ENCODE assay signal across 8 cellular contexts in the genomic region with DNA sequence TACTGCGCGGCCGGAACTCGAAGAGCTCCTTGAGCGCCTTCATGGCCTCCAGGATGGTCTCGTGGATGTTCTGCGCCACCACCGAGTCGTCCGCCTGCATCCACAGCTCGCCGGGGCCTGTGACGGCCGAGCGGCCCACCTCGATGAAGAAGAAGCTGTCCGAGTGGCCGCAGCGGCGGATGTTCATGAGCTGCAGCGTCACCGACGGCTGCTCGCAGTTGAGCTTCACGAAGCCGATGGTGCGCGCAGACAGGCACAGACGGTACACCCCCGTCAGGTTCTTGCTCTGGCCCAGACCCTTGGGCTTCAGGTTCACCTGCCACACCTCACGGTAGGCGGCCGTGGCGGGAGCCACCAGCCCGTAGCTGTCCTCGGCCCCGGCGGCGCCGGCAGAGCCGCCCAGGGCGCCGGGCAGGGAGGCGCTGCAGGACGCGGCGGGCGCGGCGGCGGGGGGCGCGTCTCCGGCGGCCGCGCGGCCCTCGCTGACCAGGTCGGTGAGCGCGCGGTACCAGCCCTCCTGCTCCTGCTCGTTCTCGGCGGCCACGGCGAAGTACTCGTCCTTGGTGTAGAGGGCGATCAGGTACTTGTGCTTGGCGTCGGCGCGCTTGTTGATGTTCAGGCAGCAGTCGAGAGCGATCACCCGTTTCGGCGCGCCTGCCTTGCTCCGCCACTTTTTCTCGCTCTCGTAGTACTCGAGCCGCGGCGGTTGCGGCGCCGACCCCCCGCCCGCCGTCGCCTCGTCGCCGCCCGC. TPM values are rescaled to one million over a fixed set of nuclear protein-coding genes. Genes with fewer than 3 reads are reported as not detected.
DNase-seq lines count a peak whose midpoint lies in the region; TF ChIP-seq lines count a peak whose summit lies in the region.

No MANE protein-coding gene starts in this region.

- H3K4me1 ChIP-seq in mesendoderm (ENCODE audit: control insufficient read depth, low read depth, low read length) (peaks cover 5% of the 10 kb centered on the region), suprapubic skin (peaks cover 45% of the 10 kb centered on the region), HAP-1 (peaks cover 5% of the 10 kb centered on the region)

- H3K9ac ChIP-seq in mesendoderm (ENCODE audit: low read length) = peak overlapping the region; percentile 72

- H3K4me3 ChIP-seq in MG63 (peak overlapping the region; percentile 9; the same call in 1 of the 2 replicates), WERI-Rb-1 (ENCODE audit: low read depth, low read length) (peak overlapping the region; percentile 72), dorsolateral prefrontal cortex (peak overlapping the region; percentile 49 to 92 (median 72)), mesendoderm (ENCODE audit: low read length) (peak overlapping the region; percentile 36), suprapubic skin (peak overlapping the region; percentile 84), HAP-1 (no peak overlapping the region)

- H2BK120ac ChIP-seq in mesendoderm (ENCODE audit: low read depth, low read length) = no peak overlapping the region

- no peak overlapping the region for H2BK5ac ChIP-seq in mesendoderm (ENCODE audit: low read length)

- no peak overlapping the region for H2AK5ac ChIP-seq in mesendoderm (ENCODE audit: low read length)

- TF ChIP-seq EP300 in suprapubic skin (IDR thresholded peaks at IDR 0.05) = no peak

- H3K27ac ChIP-seq in WERI-Rb-1 (peak overlapping the region; percentile 77), dorsolateral prefrontal cortex (peak overlapping the region; percentile 67 to 97 (median 92)), mesendoderm (ENCODE audit: low read depth, low read length) (no peak overlapping the region), suprapubic skin (peak overlapping the region; percentile 91)

- H3K36me3 ChIP-seq in MG63 (no peaks in the 10 kb centered on the region), WERI-Rb-1 (peaks cover 43% of the 10 kb centered on the region), mesendoderm (ENCODE audit: control insufficient read depth, insufficient read depth, low read length) (peaks cover 1% of the 10 kb centered on the region), suprapubic skin (peaks cover 30% of the 10 kb centered on the region), HAP-1 (replicated peaks) (no peaks in the 10 kb centered on the region)

- TF ChIP-seq CTCF in WERI-Rb-1 (IDR thresholded peaks at IDR 0.05; ENCODE audit: low read depth, low read length) = 0 out of 2 replicates have a peak, but pooled peaks have one; percentile 2
- TF ChIP-seq CTCF in dorsolateral prefrontal cortex (IDR thresholded peaks at IDR 0.05 in 54 of 56, conservative IDR thresholded peaks at IDR 0.05 in 2 of 56; ENCODE audit: low read depth in 1 of 56, partially characterized antibody in 56 of 56) = peak in 3 of 56 donors; percentile 6 to 23 (median 9)
- no peak for TF ChIP-seq CTCF in suprapubic skin (IDR thresholded peaks at IDR 0.05)

- no peak overlapping the region for H3K4ac ChIP-seq in mesendoderm (ENCODE audit: low read depth, low read length)

- peak overlapping the region; percentile 31 for H3K18ac ChIP-seq in mesendoderm (ENCODE audit: low read length)

- H3K56ac ChIP-seq in mesendoderm (ENCODE audit: low read length) = peak overlapping the region; percentile 85

- peaks cover 4% of the 10 kb centered on the region for H3K79me1 ChIP-seq in mesendoderm (ENCODE audit: low read length)

- no peak overlapping the region for H4K5ac ChIP-seq in mesendoderm (ENCODE audit: low read length)

- no peak for TF ChIP-seq POLR2A in suprapubic skin (IDR thresholded peaks at IDR 0.05)

- peaks cover 11% of the 10 kb centered on the region for H3K79me2 ChIP-seq in mesendoderm (ENCODE audit: control insufficient read depth, insufficient read depth, low read length)

- peaks cover 29% of the 10 kb centered on the region for H3K27me3 ChIP-seq in MG63
- no peaks in the 10 kb centered on the region for H3K27me3 ChIP-seq in WERI-Rb-1 (ENCODE audit: insufficient read depth, low read depth, severe bottlenecking)
- no peaks in the 10 kb centered on the region for H3K27me3 ChIP-seq in dorsolateral prefrontal cortex
- H3K27me3 ChIP-seq in mesendoderm (ENCODE audit: insufficient read depth, low read length, poor library complexity) = no peaks in the 10 kb centered on the region
- H3K27me3 ChIP-seq in suprapubic skin = no peaks in the 10 kb centered on the region
- peaks cover 26% of the 10 kb centered on the region for H3K27me3 ChIP-seq in HAP-1 (ENCODE audit: low read depth)

- H3K9me3 ChIP-seq in MG63 = no peaks in the 10 kb centered on the region
- no peaks in the 10 kb centered on the region for H3K9me3 ChIP-seq in WERI-Rb-1 (ENCODE audit: severe bottlenecking)
- no peaks in the 10 kb centered on the region for H3K9me3 ChIP-seq in suprapubic skin
- no peaks in the 10 kb centered on the region for H3K9me3 ChIP-seq in HAP-1

- WGBS in mesendoderm (ENCODE audit: extremely low coverage, insufficient coverage, low lambda C conversion rate) = no CpG with 5 or more reads among the region's 98 CpGs
- 2% methylated on average over 17 of the region's 98 CpGs for WGBS in suprapubic skin

- peak overlapping the region; percentile 94 for H3K23ac ChIP-seq in mesendoderm (ENCODE audit: low read length)

- H2BK15ac ChIP-seq in mesendoderm (replicated peaks; ENCODE audit: low read depth) = no peak overlapping the region

- in situ Hi-C loops in HAP-1 (cut with MboI; ENCODE audit: low sequenced_read_pairs) = no loop called here

- intact Hi-C loops in dorsolateral prefrontal cortex (cut with DNase I) = loop anchor here (5.0 to 10.0 kb wide), 4 partner anchors 322 to 1571 kb away; a partner anchor contains a TSS

- DNase-seq in EH (ENCODE audit: low read depth) = peak; percentile 54
- peak; percentile 54 for DNase-seq in MG63
- peak; percentile 78 for DNase-seq in WERI-Rb-1
- DNase-seq in dorsolateral prefrontal cortex = peak in 4 of 10 donors; percentile 37 to 65 (median 53)
- peak; percentile 68 for DNase-seq in mesendoderm
- DNase-seq in suprapubic skin (ENCODE audit: low spot score in 2 of 2) = peak in 1 of 2 donors; percentile 76
- DNase-seq in HAP-1 (ENCODE audit: low spot score in 2 of 2) = no peak
- no peak for DNase-seq in NK-92 treated with Interleukin-12 subunit alpha and Interleukin-12 subunit beta, amount 100 ng/mL, for 24 hours (lab: John Stamatoyannopoulos, UW)

- no peak overlapping the region for H4K8ac ChIP-seq in mesendoderm (ENCODE audit: low read depth, low read length)

- peak overlapping the region; percentile 72 for H3K4me2 ChIP-seq in mesendoderm (ENCODE audit: low read length)

RNA-seq across cellular contexts. Expression of a gene that starts 1.1 kb away (rescaled TPM):
- total RNA-seq in MG63 (2014; rRNA removed; shearing (Covaris generic); ENCODE audit: low replicate concordance) = 0.33 and 0.35 TPM in 2 replicates
- total RNA-seq in dorsolateral prefrontal cortex (100 to 1,000 TPM in 1 of 120 experiments, 10 to 100 TPM in 119; 46.0 to 107 (median 73.1) TPM), suprapubic skin (10 to 100 TPM; 41.1 to 62.5 (median 51.8) TPM)
- polyA plus RNA-seq in mesendoderm (2013, experiment 1 of 2) = 6.1 TPM
- polyA plus RNA-seq in mesendoderm (2013, experiment 2 of 2) = 6.2 TPM

Comparison
In these comparisons a context has a peak if more than half of its experiments do, and no peak if none do; other contexts are left out.
1. DNase-seq: peak in EH (single experiment), MG63 (single experiment), WERI-Rb-1 (single experiment) and mesendoderm (single experiment); none in HAP-1 (0 of 2) and NK-92 treated with Interleukin-12 subunit alpha and Interleukin-12 subunit beta, amount 100 ng/mL, for 24 hours (single experiment).
2. RNA of a gene that starts 1.1 kb away (total RNA-seq): 46.0 to 107 TPM in dorsolateral prefrontal cortex and 41.1 to 62.5 TPM in suprapubic skin; 0.33 to 0.35 TPM in MG63; every median in the first group is over 10 times any median in the second.